In genomic region chr22:36873614-36874308, GRCh38 we compare ENCODE assay signal across 8 cellular contexts. TPM values are rescaled to one million over a fixed set of nuclear protein-coding genes. Genes with fewer than 3 reads are reported as not detected.
DNase-seq lines count a peak whose midpoint lies in the region; ATAC-seq and TF ChIP-seq lines count a peak whose summit lies in the region.

No MANE protein-coding gene starts in this region.

- no peaks in the 10 kb centered on the region for H3K36me3 Mint-ChIP-seq in natural killer cell

- peak; percentile 67 for ATAC-seq in GM21528 (IDR thresholded peaks at IDR 0.05; ENCODE audit: low FRiP score, unreplicated experiment)
- ATAC-seq in natural killer cell, result peak; percentile 40 to 89 (median 57)

- no peak overlapping the region for H3K4me3 ChIP-seq in epithelial cell of esophagus (ENCODE audit: low read length)

- H3K27ac ChIP-seq in VCaP, result peak overlapping the region; percentile 55

- H3K9me3 Mint-ChIP-seq in natural killer cell, result no peaks in the 10 kb centered on the region

- no peaks in the 10 kb centered on the region for H3K27me3 Mint-ChIP-seq in natural killer cell (ENCODE audit: low read depth in 2 of 2)

- intact Hi-C loops in natural killer cell (cut with micrococcal nuclease), result no loop called here

- H3K27ac Mint-ChIP-seq in natural killer cell, result peak overlapping the region in 1 of 2 donors; percentile 65

- TF ChIP-seq CTCF in VCaP (conservative IDR thresholded peaks at IDR 0.05) (peak; percentile 63), epithelial cell of esophagus (IDR thresholded peaks at IDR 0.05; ENCODE audit: insufficient read depth, low read depth, low read length, missing control alignments) (peak; percentile 79), natural killer cell (IDR thresholded peaks at IDR 0.05) (no peak)

- peak; percentile 54 for DNase-seq in NCI-H2171 treated with DMSO at 0.1 percent for 48 hours (lab: John Stamatoyannopoulos, UW)
- no peak for DNase-seq in NCI-H2171 (lab: John Stamatoyannopoulos, UW)
- peak; percentile 64 for DNase-seq in HuH-7.5 (ENCODE audit: low spot score)
- peak; percentile 95 for DNase-seq in epithelial cell of esophagus (ENCODE audit: low read depth)
- DNase-seq in natural killer cell, result no peak
- no peak for DNase-seq in DMS153 (lab: John Stamatoyannopoulos, UW)

- H3K4me3 Mint-ChIP-seq in natural killer cell, result no peak overlapping the region

- H3K4me1 Mint-ChIP-seq in natural killer cell, result peaks cover 4 to 7% of the 10 kb centered on the region in 2 donors

RNA-seq across cellular contexts. Expression of gene NCF4, which starts 13.0 kb away (rescaled TPM):
- 10 to 100 TPM in 1 of 3 donors, 1 to 10 TPM in 2; 2.6 to 33.2 (median 3.1) TPM for total RNA-seq in natural killer cell

RNA-seq across cellular contexts. Expression of gene CSF2RB, which starts 39.7 kb away (rescaled TPM):
- total RNA-seq in natural killer cell, result 100 to 1,000 TPM in 1 of 3 donors, 1 to 10 TPM in 2; 3.8 to 274 (median 8.2) TPM

RNA-seq across cellular contexts. Expression of gene PVALB, which starts 56.9 kb away (rescaled TPM):
- under 1 TPM in 1 of 3 donors, not detected in 2; 0.99 TPM for total RNA-seq in natural killer cell

Comparison
In these comparisons a context has a peak if more than half of its experiments do, and no peak if none do; other contexts are left out.
1. DNase-seq: peak in NCI-H2171 treated with DMSO at 0.1 percent for 48 hours (single experiment), HuH-7.5 (single experiment) and epithelial cell of esophagus (single experiment); none in NCI-H2171 (single experiment), natural killer cell (single experiment) and DMS153 (single experiment).